Comparison of ENCODE assay signal across 10 cellular contexts in genomic region chr2:38301340-38301968, GRCh38.
A peak's percentile ranks its signal among the peaks of the same experiment; 100 is the strongest.
DNase-seq lines count a peak whose midpoint lies in the region; ATAC-seq lines count a peak whose summit lies in the region.
"Had no signal": no experiment of that assay in that cellular context is flagged by ENCODE, and none has a peak within 500 bp of the region (broad histone marks: within the 10 kb centered on the region; RNA-seq: fewer than 3 reads in every experiment).

No MANE protein-coding gene starts in this region.

- H3K36me3 Mint-ChIP-seq in T-helper 17 cell (ENCODE audit: low read depth): peaks cover 9% of the 10 kb centered on the region

- ATAC-seq in GM18858 (IDR thresholded peaks at IDR 0.05; ENCODE audit: unreplicated experiment) (peak; percentile 49), GM21737 (IDR thresholded peaks at IDR 0.05; ENCODE audit: unreplicated experiment) (peak; percentile 64), T-helper 17 cell (no peak)
- ATAC-seq: T-cell had no signal

- peaks cover 28% of the 10 kb centered on the region for H3K4me1 Mint-ChIP-seq in T-helper 17 cell

- no peak overlapping the region for H3K4me3 Mint-ChIP-seq in T-helper 17 cell
- H3K4me3 Mint-ChIP-seq: T-cell had no signal

- no peak overlapping the region for H3K27ac Mint-ChIP-seq in T-helper 17 cell

- DNase-seq in RPMI7951 (ENCODE audit: low read depth) (peak; percentile 28), kidney tubule cell (ENCODE audit: low spot score) (peak; percentile 25), T-helper 17 cell (no peak), SHP77 (lab: John Stamatoyannopoulos, UW) (no peak)
- DNase-seq in activated effector memory CD4-positive, alpha-beta T cell treated with Interleukin-2 at 50 U/mL for 16 hours: no peak
- DNase-seq in stimulated activated naive CD4-positive, alpha-beta T cell (lab: John Stamatoyannopoulos, UW): no peak
- DNase-seq: T-cell had no signal

- no peaks in the 10 kb centered on the region for H3K27me3 Mint-ChIP-seq in T-helper 17 cell
- H3K27me3 Mint-ChIP-seq: IgD-negative memory B cell, T-cell had no signal

- no peaks in the 10 kb centered on the region for H3K9me3 ChIP-seq in T-helper 17 cell (ENCODE audit: control insufficient read depth, low read length, poor library complexity, severe bottlenecking)

Comparison
In these comparisons a context has a peak if more than half of its experiments do, and no peak if none do; other contexts are left out.
1. DNase-seq: peak in RPMI7951 (single experiment) and kidney tubule cell (single experiment); none in T-helper 17 cell (0 of 3), SHP77 (0 of 2), activated effector memory CD4-positive, alpha-beta T cell treated with Interleukin-2 at 50 U/mL for 16 hours (single experiment) and stimulated activated naive CD4-positive, alpha-beta T cell (0 of 6).